In genomic region chr2:147378403-147378802, GRCh38 we compare ENCODE assay signal across 1 cellular context.
TF ChIP-seq lines count a peak whose summit lies in the region.

No MANE protein-coding gene starts in this region.

TF ChIP-seq in GM12878, 131 proteins besides CTCF, POLR2A, EP300 and RAD21 (continued from another document):
- TF ChIP-seq CEBPZ (IDR thresholded peaks at IDR 0.05; ENCODE audit: low read depth, low read length) (no peak), PBX3 (IDR thresholded peaks at IDR 0.05; ENCODE audit: insufficient replicate concordance, low read depth, low read length) (no peak), SUZ12 (IDR thresholded peaks at IDR 0.05; ENCODE audit: unreplicated experiment) (no peak), ZNF207 (IDR thresholded peaks at IDR 0.05; ENCODE audit: borderline replicate concordance) (no peak), IRF4 (IDR thresholded peaks at IDR 0.05; ENCODE audit: low read depth, low read length) (peak; percentile 64; the same call in 1 of the 2 replicates), CEBPB (IDR thresholded peaks at IDR 0.05; ENCODE audit: borderline replicate concordance in 1 of 2, low read depth in 2 of 2, low read length in 2 of 2) (no peak), POLR2AphosphoS2 (IDR thresholded peaks at IDR 0.05; ENCODE audit: low read depth, low read length) (no peak), MAX (IDR thresholded peaks at IDR 0.05; ENCODE audit: low read depth, low read length) (no peak), MTA2 (IDR thresholded peaks at IDR 0.05; ENCODE audit: low read depth) (peak; percentile 39; the same call in 1 of the 2 replicates), MXI1 (IDR thresholded peaks at IDR 0.05; ENCODE audit: low read depth, low read length) (no peak), E2F8 (IDR thresholded peaks at IDR 0.05; ENCODE audit: low read depth, partially characterized antibody) (no peak), IKZF2 (IDR thresholded peaks at IDR 0.05) (peak in 1 of 2 experiments; percentile 27; a peak in 1 of 4 replicates), ATF2 (IDR thresholded peaks at IDR 0.05; ENCODE audit: low read length) (no peak), RUNX3 (IDR thresholded peaks at IDR 0.05; ENCODE audit: low read length) (0 out of 2 replicates have a peak, but pooled peaks have one; percentile 9), POLR2AphosphoS5 (IDR thresholded peaks at IDR 0.05; ENCODE audit: low read length) (no peak), MYB (IDR thresholded peaks at IDR 0.05; ENCODE audit: borderline replicate concordance, low read depth, low read length) (no peak)
